1 cellular context compared by ENCODE assay signal in genomic region chr6:156794963-156795362, GRCh38.
TF ChIP-seq lines count a peak whose summit lies in the region.

No MANE protein-coding gene starts in this region.

TF ChIP-seq in WTC11, 78 proteins besides CTCF, POLR2A, EP300 and RAD21 (continued from another document):
- TF ChIP-seq, protein P1, sequence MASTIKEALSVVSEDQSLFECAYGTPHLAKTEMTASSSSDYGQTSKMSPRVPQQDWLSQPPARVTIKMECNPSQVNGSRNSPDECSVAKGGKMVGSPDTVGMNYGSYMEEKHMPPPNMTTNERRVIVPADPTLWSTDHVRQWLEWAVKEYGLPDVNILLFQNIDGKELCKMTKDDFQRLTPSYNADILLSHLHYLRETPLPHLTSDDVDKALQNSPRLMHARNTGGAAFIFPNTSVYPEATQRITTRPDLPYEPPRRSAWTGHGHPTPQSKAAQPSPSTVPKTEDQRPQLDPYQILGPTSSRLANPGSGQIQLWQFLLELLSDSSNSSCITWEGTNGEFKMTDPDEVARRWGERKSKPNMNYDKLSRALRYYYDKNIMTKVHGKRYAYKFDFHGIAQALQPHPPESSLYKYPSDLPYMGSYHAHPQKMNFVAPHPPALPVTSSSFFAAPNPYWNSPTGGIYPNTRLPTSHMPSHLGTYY (CRISPR knock-in tag; IDR thresholded peaks at IDR 0.05): no peak
- TF ChIP-seq, protein P2, sequence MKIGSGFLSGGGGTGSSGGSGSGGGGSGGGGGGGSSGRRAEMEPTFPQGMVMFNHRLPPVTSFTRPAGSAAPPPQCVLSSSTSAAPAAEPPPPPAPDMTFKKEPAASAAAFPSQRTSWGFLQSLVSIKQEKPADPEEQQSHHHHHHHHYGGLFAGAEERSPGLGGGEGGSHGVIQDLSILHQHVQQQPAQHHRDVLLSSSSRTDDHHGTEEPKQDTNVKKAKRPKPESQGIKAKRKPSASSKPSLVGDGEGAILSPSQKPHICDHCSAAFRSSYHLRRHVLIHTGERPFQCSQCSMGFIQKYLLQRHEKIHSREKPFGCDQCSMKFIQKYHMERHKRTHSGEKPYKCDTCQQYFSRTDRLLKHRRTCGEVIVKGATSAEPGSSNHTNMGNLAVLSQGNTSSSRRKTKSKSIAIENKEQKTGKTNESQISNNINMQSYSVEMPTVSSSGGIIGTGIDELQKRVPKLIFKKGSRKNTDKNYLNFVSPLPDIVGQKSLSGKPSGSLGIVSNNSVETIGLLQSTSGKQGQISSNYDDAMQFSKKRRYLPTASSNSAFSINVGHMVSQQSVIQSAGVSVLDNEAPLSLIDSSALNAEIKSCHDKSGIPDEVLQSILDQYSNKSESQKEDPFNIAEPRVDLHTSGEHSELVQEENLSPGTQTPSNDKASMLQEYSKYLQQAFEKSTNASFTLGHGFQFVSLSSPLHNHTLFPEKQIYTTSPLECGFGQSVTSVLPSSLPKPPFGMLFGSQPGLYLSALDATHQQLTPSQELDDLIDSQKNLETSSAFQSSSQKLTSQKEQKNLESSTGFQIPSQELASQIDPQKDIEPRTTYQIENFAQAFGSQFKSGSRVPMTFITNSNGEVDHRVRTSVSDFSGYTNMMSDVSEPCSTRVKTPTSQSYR (CRISPR knock-in tag; IDR thresholded peaks at IDR 0.05): no peak
